ENCODE assay signal across 21 cellular contexts in the genomic region with DNA sequence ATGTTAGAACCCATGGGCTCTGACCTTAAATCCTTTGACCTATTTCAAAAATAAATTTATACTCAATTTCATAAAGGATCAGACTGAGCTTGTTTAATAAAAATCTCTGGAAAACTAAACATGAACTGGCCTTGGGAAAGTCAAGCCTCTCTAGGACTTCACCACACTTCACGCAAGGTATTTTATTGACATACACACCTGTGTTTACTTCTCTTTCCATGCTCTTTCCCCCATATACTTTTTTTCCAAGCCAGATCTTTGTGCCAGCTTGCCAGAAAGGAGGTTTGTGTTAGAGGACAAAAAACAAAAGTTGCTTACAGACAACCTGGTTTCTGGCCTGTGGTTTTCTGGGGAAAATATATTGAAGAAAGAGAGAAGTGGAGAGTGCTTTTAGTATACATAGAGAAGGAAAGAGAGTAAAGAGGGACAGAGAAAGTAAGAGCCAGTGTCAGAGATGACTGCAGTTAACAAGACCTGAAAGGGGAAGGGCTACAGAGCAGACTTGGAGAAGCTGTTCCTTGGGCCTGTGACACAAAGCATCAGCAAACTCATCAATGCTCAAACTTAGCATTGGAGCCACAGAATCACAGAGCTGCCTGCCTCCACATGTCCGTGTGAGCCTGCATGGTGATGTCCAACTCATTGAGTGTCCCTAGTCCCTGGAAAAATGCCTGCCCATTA.
"Had no signal": no experiment of that assay in that cellular context is flagged by ENCODE, and none has a peak within 500 bp of the region (broad histone marks: within the 10 kb centered on the region; RNA-seq: fewer than 3 reads in every experiment).

No MANE protein-coding gene starts in this region.

- H3K36me3 ChIP-seq: brain microvascular endothelial cell, lower lobe of right lung, thyroid gland, uterus had no signal

- H3K4me3 ChIP-seq: dorsolateral prefrontal cortex, lower lobe of right lung, thyroid gland, uterus had no signal

- ATAC-seq: activated CD8-positive, alpha-beta T cell treated with anti-CD3 and anti-CD28 coated beads, Interleukin-2, amount 10 ng/mL, durations not matched to agents 7 days and 5 days; activated naive CD8-positive, alpha-beta T cell treated with anti-CD3 and anti-CD28 coated beads, Interleukin-2, amount 50 U/mL, for 24 hours; activated T-cell treated with anti-CD3 and anti-CD28 coated beads, Interleukin-2, amount 50 U/mL, for 4 hours; T-cell had no signal

- H3K27me3 ChIP-seq: brain microvascular endothelial cell, dorsolateral prefrontal cortex, foreskin keratinocyte, thyroid gland, uterus had no signal

- H3K4me1 ChIP-seq: foreskin keratinocyte, lower lobe of right lung, thyroid gland, uterus had no signal

- H3K27ac ChIP-seq: brain microvascular endothelial cell, dorsolateral prefrontal cortex, foreskin keratinocyte, lower lobe of right lung, thyroid gland, uterus had no signal

- DNase-seq: activated CD4-positive, alpha-beta T cell treated with anti-CD3 and anti-CD28 coated beads, Interleukin-2, amount 10 ng/mL, durations not matched to agents 7 days and 5 days; activated CD8-positive, alpha-beta T cell treated with anti-CD3 and anti-CD28 coated beads, Interleukin-2, amount 10 ng/mL, durations not matched to agents 7 days and 5 days; activated naive CD4-positive, alpha-beta T cell treated with anti-CD3 and anti-CD28 coated beads, Interleukin-2, amount 10 ng/mL, durations not matched to agents 7 days and 5 days; activated naive CD8-positive, alpha-beta T cell treated with anti-CD3 and anti-CD28 coated beads, Interleukin-2, amount 50 U/mL, for 24 hours; activated T-cell treated with anti-CD3 and anti-CD28 coated beads, Interleukin-2, amount 50 U/mL, for 4 hours; anterior cingulate cortex; central memory CD4-positive, alpha-beta T cell; dorsolateral prefrontal cortex; immature natural killer cell; lower lobe of right lung; nephron progenitor cell; occipital lobe; stimulated activated CD4-positive, alpha-beta T cell treated with anti-CD3 and anti-CD28 coated beads, Interleukin-12 subunit alpha, Interleukin-12 subunit beta, amount 100 ng/mL, for 4 hours; stimulated activated CD4-positive, alpha-beta T cell treated with anti-CD3 and anti-CD28 coated beads, Interleukin-1b, Interleukin-23, amount 100 ng/mL, for 48 hours; stimulated activated CD8-positive, alpha-beta memory T cell treated with anti-CD3 and anti-CD28 coated beads, Interleukin-4, amount 100 ng/mL, for 48 hours; stimulated activated naive CD4-positive, alpha-beta T cell; T-cell; thyroid gland; uterus had no signal

- H3K9me3 ChIP-seq: lower lobe of right lung, thyroid gland, uterus had no signal
